Comparison of ENCODE assay signal across 22 cellular contexts in genomic region chr10:26341701-26342100, GRCh38.
DNase-seq lines count a peak whose midpoint lies in the region; ATAC-seq and TF ChIP-seq lines count a peak whose summit lies in the region.
"Had no signal": no experiment of that assay in that cellular context is flagged by ENCODE, and none has a peak within 500 bp of the region (broad histone marks: within the 10 kb centered on the region; RNA-seq: fewer than 3 reads in every experiment).

No MANE protein-coding gene starts in this region.

- no peak overlapping the region for H3K4me3 Mint-ChIP-seq in T-helper 1 cell treated with Interleukin-12 subunit alpha and Interleukin-12 subunit beta and Interleukin-4 antibody, amounts not matched to agents 30 μg/mL and 1 μg/mL, for 36 hours
- peak overlapping the region; percentile 55 for H3K4me3 Mint-ChIP-seq in natural killer cell treated with Interleukin-12 subunit alpha and Interleukin-12 subunit beta and Interleukin-15 and Interleukin-18, amount 100 ng/mL, for 72 hours
- H3K4me3 Mint-ChIP-seq in natural killer cell = no peak overlapping the region
- H3K4me3 Mint-ChIP-seq in memory B cell = no peak overlapping the region
- H3K4me3 Mint-ChIP-seq: CD14-positive monocyte had no signal

- no peak for TF ChIP-seq CTCF in natural killer cell (IDR thresholded peaks at IDR 0.05)

- intact Hi-C loops in natural killer cell (cut with micrococcal nuclease) = no loop called here

- H3K36me3 Mint-ChIP-seq in T-helper 1 cell treated with Interleukin-12 subunit alpha and Interleukin-12 subunit beta and Interleukin-4 antibody, amounts not matched to agents 30 μg/mL and 1 μg/mL, for 36 hours (ENCODE audit: low read depth) = no peaks in the 10 kb centered on the region
- H3K36me3 Mint-ChIP-seq in natural killer cell treated with Interleukin-12 subunit alpha and Interleukin-12 subunit beta and Interleukin-15 and Interleukin-18, amount 100 ng/mL, for 72 hours = no peaks in the 10 kb centered on the region
- no peaks in the 10 kb centered on the region for H3K36me3 Mint-ChIP-seq in natural killer cell
- H3K36me3 Mint-ChIP-seq in memory B cell = no peaks in the 10 kb centered on the region

- peak overlapping the region; percentile 56 for H3K27ac Mint-ChIP-seq in T-helper 1 cell treated with Interleukin-12 subunit alpha and Interleukin-12 subunit beta and Interleukin-4 antibody, amounts not matched to agents 30 μg/mL and 1 μg/mL, for 36 hours
- H3K27ac Mint-ChIP-seq in natural killer cell treated with Interleukin-12 subunit alpha and Interleukin-12 subunit beta and Interleukin-15 and Interleukin-18, amount 100 ng/mL, for 72 hours = peak overlapping the region; percentile 28 to 86
- H3K27ac Mint-ChIP-seq in natural killer cell = no peak overlapping the region
- H3K27ac Mint-ChIP-seq in memory B cell = peak overlapping the region; percentile 8

- H3K9me3 Mint-ChIP-seq in T-helper 1 cell treated with Interleukin-12 subunit alpha and Interleukin-12 subunit beta and Interleukin-4 antibody, amounts not matched to agents 30 μg/mL and 1 μg/mL, for 36 hours = peaks cover 6% of the 10 kb centered on the region
- H3K9me3 Mint-ChIP-seq in natural killer cell treated with Interleukin-12 subunit alpha and Interleukin-12 subunit beta and Interleukin-15 and Interleukin-18, amount 100 ng/mL, for 72 hours = no peaks in the 10 kb centered on the region
- no peaks in the 10 kb centered on the region for H3K9me3 Mint-ChIP-seq in natural killer cell
- no peaks in the 10 kb centered on the region for H3K9me3 Mint-ChIP-seq in memory B cell

- no peak for ATAC-seq in natural killer cell treated with Interleukin-12 subunit alpha and Interleukin-12 subunit beta and Interleukin-15 and Interleukin-18, amount 100 ng/mL, for 72 hours
- ATAC-seq in natural killer cell = no peak
- ATAC-seq in memory B cell (ENCODE audit: low read depth) = no peak
- no peak for ATAC-seq in HG03159 (IDR thresholded peaks at IDR 0.05; ENCODE audit: unreplicated experiment)
- ATAC-seq: HCT116, HepG2 had no signal

- H3K4me1 Mint-ChIP-seq in T-helper 1 cell treated with Interleukin-12 subunit alpha and Interleukin-12 subunit beta and Interleukin-4 antibody, amounts not matched to agents 30 μg/mL and 1 μg/mL, for 36 hours (ENCODE audit: low read depth) = peaks cover 4% of the 10 kb centered on the region
- peaks cover 8 to 11% of the 10 kb centered on the region in 2 donors for H3K4me1 Mint-ChIP-seq in natural killer cell treated with Interleukin-12 subunit alpha and Interleukin-12 subunit beta and Interleukin-15 and Interleukin-18, amount 100 ng/mL, for 72 hours (ENCODE audit: low read depth in 2 of 2)
- H3K4me1 Mint-ChIP-seq in natural killer cell (peaks cover 0 to 5% of the 10 kb centered on the region in 2 donors), memory B cell (no peaks in the 10 kb centered on the region)

- peaks cover 8% of the 10 kb centered on the region for H3K27me3 Mint-ChIP-seq in T-helper 1 cell treated with Interleukin-12 subunit alpha and Interleukin-12 subunit beta and Interleukin-4 antibody, amounts not matched to agents 30 μg/mL and 1 μg/mL, for 36 hours (ENCODE audit: low read depth)
- peaks cover 2 to 9% of the 10 kb centered on the region in 2 donors for H3K27me3 Mint-ChIP-seq in natural killer cell treated with Interleukin-12 subunit alpha and Interleukin-12 subunit beta and Interleukin-15 and Interleukin-18, amount 100 ng/mL, for 72 hours
- H3K27me3 Mint-ChIP-seq in natural killer cell (ENCODE audit: low read depth in 2 of 2) = peaks cover 4 to 17% of the 10 kb centered on the region in 2 donors
- peaks cover 5% of the 10 kb centered on the region for H3K27me3 Mint-ChIP-seq in memory B cell

- no peak for DNase-seq in T-helper 1 cell
- DNase-seq in natural killer cell treated with Interleukin-12 subunit alpha and Interleukin-12 subunit beta and Interleukin-15 and Interleukin-18, amount 100 ng/mL, for 72 hours (ENCODE audit: low spot score) = no peak
- DNase-seq in natural killer cell = no peak
- no peak for DNase-seq in memory B cell (ENCODE audit: low spot score in 2 of 2)
- DNase-seq in NCI-H2227 (lab: John Stamatoyannopoulos, UW; ENCODE audit: unreplicated experiment) = no peak
- DNase-seq: BE2C, Calu3, DMS79 treated with DMSO at 0.1 percent for 48 hours, GF-D8, Kasumi-1, MV-4-11, NCI-H1105 treated with DMSO at 0.1 percent for 48 hours, NCI-H2029, NCI-H2227 treated with DMSO at 0.1 percent for 48 hours, NCI-H69, Right ventricle myocardium superior, RPMI8226 had no signal

Comparison
In these comparisons a context has a peak if more than half of its experiments do, and no peak if none do; other contexts are left out.
1. H3K27ac Mint-ChIP-seq: peak in T-helper 1 cell treated with Interleukin-12 subunit alpha and Interleukin-12 subunit beta and Interleukin-4 antibody, amounts not matched to agents 30 μg/mL and 1 μg/mL, for 36 hours (single experiment), natural killer cell treated with Interleukin-12 subunit alpha and Interleukin-12 subunit beta and Interleukin-15 and Interleukin-18, amount 100 ng/mL, for 72 hours (2 of 2) and memory B cell (single experiment); none in natural killer cell (0 of 2).